In genomic region chr2:108805782-108806181, GRCh38 we compare ENCODE assay signal across 17 cellular contexts.
"Had no signal": no experiment of that assay in that cellular context is flagged by ENCODE, and none has a peak within 500 bp of the region (broad histone marks: within the 10 kb centered on the region; RNA-seq: fewer than 3 reads in every experiment).

No MANE protein-coding gene starts in this region.

- H3K4me2 ChIP-seq: neural progenitor cell had no signal

- H3K9me3 ChIP-seq: colonic mucosa had no signal

- H3K4me1 ChIP-seq: body of pancreas, colonic mucosa, esophagus muscularis mucosa, lower lobe of right lung, neural progenitor cell, sigmoid colon, stomach had no signal

- H3K27me3 ChIP-seq: body of pancreas, colonic mucosa, esophagus muscularis mucosa, neural progenitor cell, ovary, sigmoid colon, stomach had no signal

- ATAC-seq: activated CD4-positive, CD25-positive, alpha-beta regulatory T cell treated with anti-CD3 and anti-CD28 coated beads, Interleukin-2, amount 50 U/mL, for 24 hours; body of pancreas; lower lobe of right lung had no signal

- H2AFZ ChIP-seq: neural progenitor cell had no signal

- DNase-seq: activated CD4-positive, alpha-beta T cell treated with anti-CD3 and anti-CD28 coated beads, Interleukin-2, amount 50 U/mL, for 1 hour; activated CD8-positive, alpha-beta memory T cell treated with anti-CD3 and anti-CD28 coated beads for 24 hours; activated gamma-delta T cell treated with Interleukin-2 at 50 U/mL for 16 hours; amniotic stem cell; body of pancreas; central memory CD4-positive, alpha-beta T cell; colonic mucosa; effector CD4-positive, alpha-beta T cell; foreskin fibroblast; lower lobe of right lung; ovary; sigmoid colon; stimulated activated CD4-positive, alpha-beta T cell treated with anti-CD3 and anti-CD28 coated beads, Interleukin-1b, Interleukin-23, amount 100 ng/mL, for 48 hours; stomach had no signal

- H3K36me3 ChIP-seq: colonic mucosa, ovary, sigmoid colon had no signal

- H3K9ac ChIP-seq: neural progenitor cell had no signal

- H3K4me3 ChIP-seq: body of pancreas, colonic mucosa, esophagus muscularis mucosa, lower lobe of right lung, neural progenitor cell, ovary, sigmoid colon, stomach had no signal

- H3K27ac ChIP-seq: body of pancreas, colonic mucosa, esophagus muscularis mucosa, lower lobe of right lung, neural progenitor cell, ovary, sigmoid colon, stomach had no signal
